ENCODE assay signal across 17 cellular contexts in the genomic region with DNA sequence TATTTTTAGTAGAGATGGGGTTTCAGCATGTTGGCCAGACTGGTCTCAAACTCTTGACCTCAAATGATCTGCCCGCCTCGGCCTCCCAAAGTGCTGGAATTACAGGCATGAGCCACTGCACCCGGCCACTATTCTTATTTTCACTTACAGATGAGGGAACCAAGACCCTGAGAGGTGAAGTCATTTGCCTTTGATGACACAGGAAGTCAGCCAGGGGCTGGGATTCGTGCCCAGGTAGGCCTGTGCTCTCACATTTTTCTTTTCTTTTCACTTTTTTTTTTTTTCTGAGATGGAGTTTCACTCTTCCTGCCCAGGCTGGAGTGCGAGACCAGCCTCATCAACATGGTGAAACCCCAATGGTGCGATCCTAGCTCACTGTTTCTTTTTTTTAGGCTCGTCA. TPM values are rescaled to one million over a fixed set of nuclear protein-coding genes. Genes with fewer than 3 reads are reported as not detected.
A peak's percentile ranks its signal among the peaks of the same experiment; 100 is the strongest.
DNase-seq lines count a peak whose midpoint lies in the region; ATAC-seq and TF ChIP-seq lines count a peak whose summit lies in the region.
"Had no signal": no experiment of that assay in that cellular context is flagged by ENCODE, and none has a peak within 500 bp of the region (broad histone marks: within the 10 kb centered on the region; RNA-seq: fewer than 3 reads in every experiment).

No MANE protein-coding gene starts in this region.

- H3K4me3 Mint-ChIP-seq in activated CD4-positive, alpha-beta memory T cell treated with anti-CD3 and anti-CD28 coated beads for 36 hours, result no peak overlapping the region
- no peak overlapping the region for H3K4me3 Mint-ChIP-seq in activated CD4-positive, alpha-beta memory T cell treated with anti-CD3 and anti-CD28 coated beads, Interleukin-2, amount 10 ng/mL, durations not matched to agents 7 days and 5 days
- no peak overlapping the region for H3K4me3 Mint-ChIP-seq in activated CD8-positive, alpha-beta T cell treated with anti-CD3 and anti-CD28 coated beads for 36 hours
- H3K4me3 Mint-ChIP-seq: nephron progenitor cell had no signal

- 63 to 74% methylated on average over 6 to 7 of the region's 7 CpGs for WGBS in esophagus squamous epithelium, 2 donors
- WGBS in stomach, 5 donors, result 60 to 79% (median 68%) methylated on average over 7 of the region's 7 CpGs

- POLR2A ChIA-PET in activated CD4-positive, alpha-beta memory T cell treated with anti-CD3 and anti-CD28 coated beads for 36 hours (lab: Charles Lee), result no interaction called here
- POLR2A ChIA-PET in activated CD4-positive, alpha-beta memory T cell treated with anti-CD3 and anti-CD28 coated beads, Interleukin-2, amount 10 ng/mL, durations not matched to agents 7 days and 5 days (lab: Charles Lee), result no interaction called here
- POLR2A ChIA-PET in activated CD8-positive, alpha-beta T cell treated with anti-CD3 and anti-CD28 coated beads for 36 hours (lab: Charles Lee), result no interaction called here

- peaks cover 20% of the 10 kb centered on the region for H3K4me1 Mint-ChIP-seq in activated CD4-positive, alpha-beta memory T cell treated with anti-CD3 and anti-CD28 coated beads for 36 hours (ENCODE audit: low read depth)
- peaks cover 4% of the 10 kb centered on the region for H3K4me1 Mint-ChIP-seq in activated CD4-positive, alpha-beta memory T cell treated with anti-CD3 and anti-CD28 coated beads, Interleukin-2, amount 10 ng/mL, durations not matched to agents 7 days and 5 days
- H3K4me1 Mint-ChIP-seq in activated CD8-positive, alpha-beta T cell treated with anti-CD3 and anti-CD28 coated beads for 36 hours (ENCODE audit: low read depth), result peaks cover 13% of the 10 kb centered on the region

- H3K9me3 Mint-ChIP-seq in activated CD4-positive, alpha-beta memory T cell treated with anti-CD3 and anti-CD28 coated beads for 36 hours, result no peaks in the 10 kb centered on the region
- H3K9me3 Mint-ChIP-seq in activated CD4-positive, alpha-beta memory T cell treated with anti-CD3 and anti-CD28 coated beads, Interleukin-2, amount 10 ng/mL, durations not matched to agents 7 days and 5 days, result no peaks in the 10 kb centered on the region
- no peaks in the 10 kb centered on the region for H3K9me3 Mint-ChIP-seq in activated CD8-positive, alpha-beta T cell treated with anti-CD3 and anti-CD28 coated beads for 36 hours
- H3K9me3 Mint-ChIP-seq: nephron progenitor cell had no signal

- H3K4me1 ChIP-seq in esophagus squamous epithelium, result peaks cover 27 to 82% (median 73%) of the 10 kb centered on the region in 3 donors
- H3K4me1 ChIP-seq in stomach, result peaks cover 29 to 62% (median 36%) of the 10 kb centered on the region in 4 donors

- no peak for TF ChIP-seq CTCF in activated CD8-positive, alpha-beta T cell treated with anti-CD3 and anti-CD28 coated beads for 36 hours (IDR thresholded peaks at IDR 0.05)
- no peak for TF ChIP-seq CTCF in esophagus squamous epithelium (IDR thresholded peaks at IDR 0.05)
- no peak for TF ChIP-seq CTCF in stomach (IDR thresholded peaks at IDR 0.05)

- no peak for TF ChIP-seq EP300 in stomach (IDR thresholded peaks at IDR 0.05)

- CTCF ChIA-PET in activated CD4-positive, alpha-beta memory T cell treated with anti-CD3 and anti-CD28 coated beads for 36 hours (lab: Charles Lee), result interaction anchor here (1.9 kb wide), 1 partner anchor 38 kb away, joined by 9 read pairs; no protein-coding TSS in a partner anchor
- CTCF ChIA-PET in activated CD4-positive, alpha-beta memory T cell treated with anti-CD3 and anti-CD28 coated beads, Interleukin-2, amount 10 ng/mL, durations not matched to agents 7 days and 5 days (lab: Charles Lee), result interaction anchor here (1.0 to 1.3 kb wide), 2 partner anchors 48 to 89 kb away, joined by 5 to 6 read pairs; no protein-coding TSS in a partner anchor
- CTCF ChIA-PET in activated CD8-positive, alpha-beta T cell treated with anti-CD3 and anti-CD28 coated beads for 36 hours (lab: Charles Lee), result interaction anchor here (1.1 to 1.8 kb wide), 2 partner anchors 23 to 38 kb away, joined by 4 to 5 read pairs; no protein-coding TSS in a partner anchor

- peak overlapping the region in 3 of 4 donors; percentile 25 to 90 (median 28) for H3K27ac ChIP-seq in esophagus squamous epithelium
- peak overlapping the region in 4 of 5 donors; percentile 35 to 89 (median 74) for H3K27ac ChIP-seq in stomach
- H3K27ac ChIP-seq: SK-N-MC, VCaP had no signal

- H3K27me3 ChIP-seq in esophagus squamous epithelium (no peaks in the 10 kb centered on the region), stomach (no peaks in the 10 kb centered on the region)

- no peak overlapping the region for H3K4me3 ChIP-seq in esophagus squamous epithelium
- H3K4me3 ChIP-seq in stomach, result no peak overlapping the region
- H3K4me3 ChIP-seq: SK-N-MC had no signal

- peaks cover 1% of the 10 kb centered on the region for H3K36me3 Mint-ChIP-seq in activated CD4-positive, alpha-beta memory T cell treated with anti-CD3 and anti-CD28 coated beads for 36 hours
- no peaks in the 10 kb centered on the region for H3K36me3 Mint-ChIP-seq in activated CD4-positive, alpha-beta memory T cell treated with anti-CD3 and anti-CD28 coated beads, Interleukin-2, amount 10 ng/mL, durations not matched to agents 7 days and 5 days (ENCODE audit: low read depth)
- H3K36me3 Mint-ChIP-seq in activated CD8-positive, alpha-beta T cell treated with anti-CD3 and anti-CD28 coated beads for 36 hours (ENCODE audit: low read depth), result peaks cover 2% of the 10 kb centered on the region

- intact Hi-C loops in activated CD4-positive, alpha-beta memory T cell treated with anti-CD3 and anti-CD28 coated beads for 36 hours (cut with micrococcal nuclease), result no loop called here
- intact Hi-C loops in activated CD8-positive, alpha-beta T cell treated with anti-CD3 and anti-CD28 coated beads for 36 hours (cut with micrococcal nuclease), result no loop called here
- intact Hi-C loops in esophagus squamous epithelium (cut with DNase I), result no loop called here
- intact Hi-C loops in stomach (cut with DNase I; ENCODE audit: low total_unique reads), result no loop called here

- no peaks in the 10 kb centered on the region for H3K36me3 ChIP-seq in esophagus squamous epithelium
- H3K36me3 ChIP-seq in stomach, result peaks cover 0 to 6% (median 0%) of the 10 kb centered on the region in 4 donors

- peak; percentile 62 for ATAC-seq in activated CD8-positive, alpha-beta T cell treated with anti-CD3 and anti-CD28 coated beads for 36 hours
- ATAC-seq in GM21390 (IDR thresholded peaks at IDR 0.05; ENCODE audit: unreplicated experiment), result no peak
- ATAC-seq: left lobe of liver had no signal

- TF ChIP-seq POLR2A in esophagus squamous epithelium (IDR thresholded peaks at IDR 0.05), result no peak
- TF ChIP-seq POLR2A in stomach (IDR thresholded peaks at IDR 0.05), result no peak

- H3K27ac Mint-ChIP-seq in activated CD4-positive, alpha-beta memory T cell treated with anti-CD3 and anti-CD28 coated beads for 36 hours, result peak overlapping the region; percentile 65
- H3K27ac Mint-ChIP-seq in activated CD4-positive, alpha-beta memory T cell treated with anti-CD3 and anti-CD28 coated beads, Interleukin-2, amount 10 ng/mL, durations not matched to agents 7 days and 5 days, result no peak overlapping the region
- H3K27ac Mint-ChIP-seq in activated CD8-positive, alpha-beta T cell treated with anti-CD3 and anti-CD28 coated beads for 36 hours, result peak overlapping the region; percentile 75
- H3K27ac Mint-ChIP-seq: nephron progenitor cell had no signal

- no peak for DNase-seq in activated CD4-positive, alpha-beta memory T cell treated with anti-CD3 and anti-CD28 coated beads for 36 hours
- DNase-seq in activated CD4-positive, alpha-beta memory T cell treated with anti-CD3 and anti-CD28 coated beads, Interleukin-2, amount 10 ng/mL, durations not matched to agents 7 days and 5 days, result no peak
- DNase-seq in activated CD8-positive, alpha-beta T cell treated with anti-CD3 and anti-CD28 coated beads for 36 hours, result peak; percentile 24
- DNase-seq in esophagus squamous epithelium (lab: John Stamatoyannopoulos, UW), result no peak
- DNase-seq in stomach, result no peak
- no peak for DNase-seq in central memory CD4-positive, alpha-beta T cell
- no peak for DNase-seq in cerebellar cortex (ENCODE audit: low spot score)
- DNase-seq: activated T-cell treated with anti-CD3 and anti-CD28 coated beads for 4 hours; Calu3; NCI-H1048; nephron progenitor cell; stimulated activated CD4-positive, alpha-beta T cell treated with anti-CD3 and anti-CD28 coated beads, Interleukin-4, amount 100 ng/mL, for 1 hour had no signal

- H3K27me3 Mint-ChIP-seq in activated CD4-positive, alpha-beta memory T cell treated with anti-CD3 and anti-CD28 coated beads for 36 hours, result no peaks in the 10 kb centered on the region
- H3K27me3 Mint-ChIP-seq in activated CD4-positive, alpha-beta memory T cell treated with anti-CD3 and anti-CD28 coated beads, Interleukin-2, amount 10 ng/mL, durations not matched to agents 7 days and 5 days, result no peaks in the 10 kb centered on the region
- no peaks in the 10 kb centered on the region for H3K27me3 Mint-ChIP-seq in activated CD8-positive, alpha-beta T cell treated with anti-CD3 and anti-CD28 coated beads for 36 hours

- H3K9me3 ChIP-seq in esophagus squamous epithelium (no peaks in the 10 kb centered on the region), stomach (no peaks in the 10 kb centered on the region)

RNA-seq across cellular contexts. Expression of gene ENG, which starts 22.2 kb away (rescaled TPM):
- total RNA-seq in activated CD4-positive, alpha-beta memory T cell treated with anti-CD3 and anti-CD28 coated beads for 36 hours, result 10 to 100 TPM; 12.0 to 12.2 TPM
- 10 to 100 TPM; 13.1 to 14.1 TPM for total RNA-seq in activated CD4-positive, alpha-beta memory T cell treated with anti-CD3 and anti-CD28 coated beads, Interleukin-2, amount 10 ng/mL, durations not matched to agents 7 days and 5 days
- 10 to 100 TPM; 14.2 to 15.0 TPM for total RNA-seq in activated CD8-positive, alpha-beta T cell treated with anti-CD3 and anti-CD28 coated beads for 36 hours
- total RNA-seq in esophagus squamous epithelium, result 10 to 100 TPM in 3 of 4 donors, 1 to 10 TPM in 1; 7.2 to 32.8 (median 18.0) TPM
- total RNA-seq in stomach, result 10 to 100 TPM in 4 of 5 donors, 1 to 10 TPM in 1; 4.0 to 58.5 (median 44.3) TPM
- polyA plus RNA-seq in stomach, result 10 to 100 TPM; 16.0 to 28.8 (median 21.5) TPM
- total RNA-seq: Calu3 had no signal

RNA-seq across cellular contexts. Expression of gene FPGS, which starts 29.6 kb away (rescaled TPM):
- total RNA-seq in activated CD4-positive, alpha-beta memory T cell treated with anti-CD3 and anti-CD28 coated beads for 36 hours, result 10 to 100 TPM; 80.0 to 83.9 TPM
- 10 to 100 TPM; 65.6 to 65.8 TPM for total RNA-seq in activated CD4-positive, alpha-beta memory T cell treated with anti-CD3 and anti-CD28 coated beads, Interleukin-2, amount 10 ng/mL, durations not matched to agents 7 days and 5 days
- total RNA-seq in activated CD8-positive, alpha-beta T cell treated with anti-CD3 and anti-CD28 coated beads for 36 hours, result 10 to 100 TPM; 79.8 to 80.4 TPM
- total RNA-seq in esophagus squamous epithelium, result 10 to 100 TPM; 38.2 to 52.0 (median 47.0) TPM
- total RNA-seq in stomach, result 100 to 1,000 TPM in 2 of 5 donors, 10 to 100 TPM in 3; 67.0 to 235 (median 97.1) TPM
- polyA plus RNA-seq in stomach, result 10 to 100 TPM; 29.1 to 42.7 (median 30.2) TPM

RNA-seq across cellular contexts. Expression of gene AK1, which starts 45.2 kb away (rescaled TPM):
- total RNA-seq in activated CD4-positive, alpha-beta memory T cell treated with anti-CD3 and anti-CD28 coated beads for 36 hours, result 10 to 100 TPM; 27.7 to 28.5 TPM
- 10 to 100 TPM; 80.9 to 81.9 TPM for total RNA-seq in activated CD4-positive, alpha-beta memory T cell treated with anti-CD3 and anti-CD28 coated beads, Interleukin-2, amount 10 ng/mL, durations not matched to agents 7 days and 5 days
- 10 to 100 TPM; 12.1 to 14.8 TPM for total RNA-seq in activated CD8-positive, alpha-beta T cell treated with anti-CD3 and anti-CD28 coated beads for 36 hours
- total RNA-seq in esophagus squamous epithelium (10 to 100 TPM; 11.1 to 36.1 (median 26.8) TPM), stomach (10 to 100 TPM in 3 of 5 donors, 1 to 10 TPM in 1, not detected in 1; 7.2 to 88.3 (median 39.8) TPM)
- 10 to 100 TPM; 64.4 to 92.1 (median 89.7) TPM for polyA plus RNA-seq in stomach

RNA-seq across cellular contexts. Expression of gene CDK9, which starts 46.4 kb away (rescaled TPM):
- 10 to 100 TPM; 99.4 to 99.6 TPM for total RNA-seq in activated CD4-positive, alpha-beta memory T cell treated with anti-CD3 and anti-CD28 coated beads for 36 hours
- 100 to 1,000 TPM; 112 to 115 TPM for total RNA-seq in activated CD4-positive, alpha-beta memory T cell treated with anti-CD3 and anti-CD28 coated beads, Interleukin-2, amount 10 ng/mL, durations not matched to agents 7 days and 5 days
- total RNA-seq in activated CD8-positive, alpha-beta T cell treated with anti-CD3 and anti-CD28 coated beads for 36 hours, result 10 to 100 TPM; 86.2 to 91.6 TPM
- total RNA-seq in esophagus squamous epithelium (10 to 100 TPM; 22.3 to 53.2 (median 41.2) TPM), stomach (100 to 1,000 TPM in 1 of 5 donors, 10 to 100 TPM in 4; 42.8 to 114 (median 92.7) TPM)
- polyA plus RNA-seq in stomach, result 10 to 100 TPM; 25.3 to 34.7 (median 34.4) TPM

RNA-seq across cellular contexts. Expression of gene SH2D3C, which starts 53.8 kb away (rescaled TPM):
- 10 to 100 TPM; 34.5 to 35.3 TPM for total RNA-seq in activated CD4-positive, alpha-beta memory T cell treated with anti-CD3 and anti-CD28 coated beads for 36 hours
- 10 to 100 TPM; 80.8 to 81.9 TPM for total RNA-seq in activated CD4-positive, alpha-beta memory T cell treated with anti-CD3 and anti-CD28 coated beads, Interleukin-2, amount 10 ng/mL, durations not matched to agents 7 days and 5 days
- total RNA-seq in activated CD8-positive, alpha-beta T cell treated with anti-CD3 and anti-CD28 coated beads for 36 hours, result 10 to 100 TPM; 29.9 to 30.3 TPM
- total RNA-seq in esophagus squamous epithelium, result 1 to 10 TPM in 3 of 4 donors, under 1 TPM in 1; 0.38 to 4.8 (median 2.8) TPM
- total RNA-seq in stomach, result 10 to 100 TPM in 1 of 5 donors, 1 to 10 TPM in 2, not detected in 2; 1.8 to 38.1 (median 5.1) TPM
- 1 to 10 TPM; 3.5 to 4.7 (median 4.3) TPM for polyA plus RNA-seq in stomach
- total RNA-seq: A673, Calu3 had no signal
